Comparison of ENCODE assay signal across 14 cellular contexts in genomic region chr17:17493986-17494466, GRCh38. TPM values are rescaled to one million over a fixed set of nuclear protein-coding genes. Genes with fewer than 3 reads are reported as not detected.
DNase-seq lines count a peak whose midpoint lies in the region; ATAC-seq, FAIRE-seq and TF ChIP-seq lines count a peak whose summit lies in the region.
"Had no signal": no experiment of that assay in that cellular context is flagged by ENCODE, and none has a peak within 500 bp of the region (broad histone marks: within the 10 kb centered on the region; RNA-seq: fewer than 3 reads in every experiment).

No MANE protein-coding gene starts in this region.

- H3K9me3 Mint-ChIP-seq in activated naive CD8-positive, alpha-beta T cell treated with anti-CD3 and anti-CD28 coated beads, Interleukin-2, amount 10 ng/mL, durations not matched to agents 7 days and 5 days = no peaks in the 10 kb centered on the region
- no peaks in the 10 kb centered on the region for H3K9me3 Mint-ChIP-seq in activated naive CD8-positive, alpha-beta T cell treated with anti-CD3 and anti-CD28 coated beads, Interleukin-2, amount 50 U/mL, for 24 hours
- no peaks in the 10 kb centered on the region for H3K9me3 Mint-ChIP-seq in mesothelial cell of epicardium
- H3K9me3 Mint-ChIP-seq: activated CD4-positive, alpha-beta memory T cell treated with anti-CD3 and anti-CD28 coated beads for 36 hours; activated T-helper 17 cell treated with anti-CD3 and anti-CD28 coated beads, Interleukin-2, amount 50 U/mL, for 72 hours; T-helper 2 cell treated with Interferon-gamma antibody and Interleukin-4, amounts not matched to agents 5 μg/mL and 100 μg/mL, for 36 hours had no signal

- H3K4me2 ChIP-seq in H1 (ENCODE audit: insufficient read depth in 1 of 2, low read depth in 2 of 2, low read length in 2 of 2) = peak overlapping the region; percentile 35 to 89; a peak in 3 of 4 replicates

- no peak overlapping the region for H3K14ac ChIP-seq in H1 (ENCODE audit: insufficient read length)

- H2BK120ac ChIP-seq in H1 (replicated peaks; ENCODE audit: low read depth, low read length) = no peak overlapping the region

- H3K27ac Mint-ChIP-seq in activated naive CD8-positive, alpha-beta T cell treated with anti-CD3 and anti-CD28 coated beads, Interleukin-2, amount 10 ng/mL, durations not matched to agents 7 days and 5 days = no peak overlapping the region
- H3K27ac Mint-ChIP-seq in activated naive CD8-positive, alpha-beta T cell treated with anti-CD3 and anti-CD28 coated beads, Interleukin-2, amount 50 U/mL, for 24 hours = no peak overlapping the region
- H3K27ac Mint-ChIP-seq in mesothelial cell of epicardium = no peak overlapping the region
- H3K27ac Mint-ChIP-seq: activated CD4-positive, alpha-beta memory T cell treated with anti-CD3 and anti-CD28 coated beads for 36 hours; activated T-helper 17 cell treated with anti-CD3 and anti-CD28 coated beads, Interleukin-2, amount 50 U/mL, for 72 hours; T-helper 2 cell treated with Interferon-gamma antibody and Interleukin-4, amounts not matched to agents 5 μg/mL and 100 μg/mL, for 36 hours had no signal

- no peak for FAIRE-seq in H1 (lab: Jason Lieb, UNC)
- FAIRE-seq: bronchial epithelial cell had no signal

- H4K91ac ChIP-seq in H1 (replicated peaks; ENCODE audit: insufficient read length, low read length) = no peak overlapping the region

- no peak overlapping the region for H2BK5ac ChIP-seq in H1 (ENCODE audit: low read depth, low read length)

- no peak for TF ChIP-seq RAD21 in H1 (IDR thresholded peaks at IDR 0.05 in 1 of 2, conservative IDR thresholded peaks at IDR 0.05 in 1 of 2; ENCODE audit: low read depth in 2 of 2, low read length in 2 of 2)

- peaks cover 20% of the 10 kb centered on the region for H3K36me3 Mint-ChIP-seq in activated naive CD8-positive, alpha-beta T cell treated with anti-CD3 and anti-CD28 coated beads, Interleukin-2, amount 10 ng/mL, durations not matched to agents 7 days and 5 days
- peaks cover 7% of the 10 kb centered on the region for H3K36me3 Mint-ChIP-seq in activated naive CD8-positive, alpha-beta T cell treated with anti-CD3 and anti-CD28 coated beads, Interleukin-2, amount 50 U/mL, for 24 hours (ENCODE audit: low read depth)
- H3K36me3 Mint-ChIP-seq in mesothelial cell of epicardium = peaks cover 15% of the 10 kb centered on the region

- peaks cover 21% of the 10 kb centered on the region for H3K27me3 Mint-ChIP-seq in activated naive CD8-positive, alpha-beta T cell treated with anti-CD3 and anti-CD28 coated beads, Interleukin-2, amount 10 ng/mL, durations not matched to agents 7 days and 5 days
- H3K27me3 Mint-ChIP-seq in activated naive CD8-positive, alpha-beta T cell treated with anti-CD3 and anti-CD28 coated beads, Interleukin-2, amount 50 U/mL, for 24 hours = peaks cover 14% of the 10 kb centered on the region
- peaks cover 35% of the 10 kb centered on the region for H3K27me3 Mint-ChIP-seq in mesothelial cell of epicardium (ENCODE audit: low read depth)

- peak; percentile 14 for DNase-seq in activated naive CD8-positive, alpha-beta T cell treated with anti-CD3 and anti-CD28 coated beads, Interleukin-2, amount 10 ng/mL, durations not matched to agents 7 days and 5 days
- DNase-seq in activated naive CD8-positive, alpha-beta T cell treated with anti-CD3 and anti-CD28 coated beads, Interleukin-2, amount 50 U/mL, for 24 hours = no peak
- DNase-seq in H1 (ENCODE audit: low read depth in 1 of 2, low spot score in 2 of 2) (peak in 1 of 2 experiments; percentile 45), mesothelial cell of epicardium (ENCODE audit: low spot score in 2 of 2, unreplicated experiment in 2 of 2) (no peak), thyroid gland (no peak), AG08396 (ENCODE audit: low spot score) (no peak)
- no peak for DNase-seq in stimulated activated CD4-positive, alpha-beta T cell treated with anti-CD3 and anti-CD28 coated beads, Interleukin-4, amount 100 ng/mL, for 1 hour
- DNase-seq: activated CD4-positive, alpha-beta memory T cell treated with anti-CD3 and anti-CD28 coated beads for 36 hours; NCI-H226 had no signal

- no peak for ATAC-seq in activated naive CD8-positive, alpha-beta T cell treated with anti-CD3 and anti-CD28 coated beads, Interleukin-2, amount 10 ng/mL, durations not matched to agents 7 days and 5 days (ENCODE audit: low read depth)
- no peak for ATAC-seq in activated naive CD8-positive, alpha-beta T cell treated with anti-CD3 and anti-CD28 coated beads, Interleukin-2, amount 50 U/mL, for 24 hours
- ATAC-seq in HG02884 (IDR thresholded peaks at IDR 0.05; ENCODE audit: unreplicated experiment) = no peak
- ATAC-seq: activated T-helper 17 cell treated with anti-CD3 and anti-CD28 coated beads, Interleukin-2, amount 50 U/mL, for 72 hours had no signal

- no peak; a peak in 1 of 3 replicates for TF ChIP-seq POLR2A in H1 (IDR thresholded peaks at IDR 0.05; ENCODE audit: control extremely low read depth in 1 of 2, low read depth in 2 of 2, low read length in 2 of 2)
- TF ChIP-seq POLR2A in thyroid gland (IDR thresholded peaks at IDR 0.05) = no peak

- H2BK12ac ChIP-seq in H1 (ENCODE audit: low read depth, low read length) = 0 out of 2 replicates have a peak overlapping the region, but pooled peaks have one; percentile 39

- WGBS in H1 (ENCODE audit: extremely low coverage in 1 of 2, insufficient coverage in 1 of 2, insufficient read length in 1 of 2, insufficient replicate concordance in 2 of 2, low coverage in 1 of 2, low lambda C conversion rate in 2 of 2, missing lambda C conversion rate in 1 of 2), 2 experiments = 51% methylated on average over 4 of the region's 5 CpGs; no CpG with 5 or more reads in 1 of the 2 experiments
- WGBS in thyroid gland, 2 donors = 79 to 81% methylated on average over 5 of the region's 5 CpGs

- peaks cover 3 to 17% (median 8%) of the 10 kb centered on the region in 4 experiments; a peak in 7 of 8 replicates for H3K36me3 ChIP-seq in H1 (ENCODE audit: control insufficient read depth in 2 of 4, insufficient read depth in 4 of 4, low read length in 3 of 4)
- peaks cover 18 to 21% of the 10 kb centered on the region in 2 donors for H3K36me3 ChIP-seq in thyroid gland

- H3K27ac ChIP-seq in H1 (ENCODE audit: low read depth, low read length) (no peak overlapping the region), thyroid gland (peak overlapping the region; percentile 85 to 96 (median 86))

- H4K8ac ChIP-seq in H1 (ENCODE audit: extremely low read depth, insufficient read depth, low read length) = peak overlapping the region; percentile 11; the same call in 1 of the 2 replicates

- no peak overlapping the region for H3K9ac ChIP-seq in H1 (replicated peaks in 1 of 4; ENCODE audit: extremely low read depth in 1 of 4, low read depth in 3 of 4, low read length in 3 of 4)

- POLR2A ChIA-PET in activated naive CD8-positive, alpha-beta T cell treated with anti-CD3 and anti-CD28 coated beads, Interleukin-2, amount 10 ng/mL, durations not matched to agents 7 days and 5 days (lab: Charles Lee) = no interaction called here
- POLR2A ChIA-PET in H1 (lab: Charles Lee; ENCODE audit: partially characterized antibody) = interaction anchor here (1.1 to 4.7 kb wide), 3 partner anchors 97 to 343 kb away, joined by 3 to 20 read pairs (median 5); partner anchors contain the start of genes PEMT and SREBF1

- no peak for TF ChIP-seq CTCF in H1 (IDR thresholded peaks at IDR 0.05; ENCODE audit: control extremely low read depth in 1 of 3, insufficient read depth in 1 of 3, low read depth in 1 of 3, low read length in 3 of 3)
- no peak for TF ChIP-seq CTCF in mesothelial cell of epicardium (IDR thresholded peaks at IDR 0.05; ENCODE audit: unreplicated experiment)
- TF ChIP-seq CTCF in thyroid gland (IDR thresholded peaks at IDR 0.05) = no peak

- H3K79me1 ChIP-seq in H1 (ENCODE audit: low read depth, low read length) = peaks cover 2% of the 10 kb centered on the region

- H2BK15ac ChIP-seq in H1 (ENCODE audit: low read length) = no peak overlapping the region

- peak overlapping the region in 2 of 4 experiments; percentile 58 to 70; a peak in 3 of 8 replicates for H3K4me3 ChIP-seq in H1 (ENCODE audit: extremely low read depth in 1 of 4, insufficient read depth in 2 of 4, low read depth in 3 of 4, low read length in 4 of 4)
- peak overlapping the region in 1 of 3 donors; percentile 76 for H3K4me3 ChIP-seq in thyroid gland (replicated peaks in 1 of 3)

- H3K4me1 Mint-ChIP-seq in activated naive CD8-positive, alpha-beta T cell treated with anti-CD3 and anti-CD28 coated beads, Interleukin-2, amount 10 ng/mL, durations not matched to agents 7 days and 5 days = peaks cover 19% of the 10 kb centered on the region
- H3K4me1 Mint-ChIP-seq in activated naive CD8-positive, alpha-beta T cell treated with anti-CD3 and anti-CD28 coated beads, Interleukin-2, amount 50 U/mL, for 24 hours = peaks cover 19% of the 10 kb centered on the region
- H3K4me1 Mint-ChIP-seq in mesothelial cell of epicardium = peaks cover 19% of the 10 kb centered on the region

- H3K4me3 Mint-ChIP-seq in activated naive CD8-positive, alpha-beta T cell treated with anti-CD3 and anti-CD28 coated beads, Interleukin-2, amount 10 ng/mL, durations not matched to agents 7 days and 5 days = no peak overlapping the region
- H3K4me3 Mint-ChIP-seq in activated naive CD8-positive, alpha-beta T cell treated with anti-CD3 and anti-CD28 coated beads, Interleukin-2, amount 50 U/mL, for 24 hours = no peak overlapping the region
- H3K4me3 Mint-ChIP-seq in mesothelial cell of epicardium = peak overlapping the region; percentile 30
- H3K4me3 Mint-ChIP-seq: activated CD4-positive, alpha-beta memory T cell treated with anti-CD3 and anti-CD28 coated beads for 36 hours; T-helper 2 cell treated with Interferon-gamma antibody and Interleukin-4, amounts not matched to agents 5 μg/mL and 100 μg/mL, for 36 hours had no signal

- intact Hi-C loops in thyroid gland (cut with DNase I) = no loop called here

- H3K4me1 ChIP-seq in H1 (replicated peaks in 1 of 4; ENCODE audit: control insufficient read depth in 3 of 4, insufficient read depth in 4 of 4, low read length in 3 of 4) = peaks cover 5 to 29% (median 22%) of the 10 kb centered on the region in 4 experiments
- H3K4me1 ChIP-seq in thyroid gland = peaks cover 7 to 18% of the 10 kb centered on the region in 2 donors

- H3K9me3 ChIP-seq in H1 (ENCODE audit: insufficient read depth in 2 of 2, low read depth in 1 of 2, low read length in 1 of 2) = no peaks in the 10 kb centered on the region
- no peaks in the 10 kb centered on the region for H3K9me3 ChIP-seq in thyroid gland

- H3K27me3 ChIP-seq in H1 (replicated peaks in 1 of 4; ENCODE audit: control insufficient read depth in 3 of 4, extremely low read depth in 1 of 4, insufficient read depth in 3 of 4, low read length in 3 of 4) = peaks cover 14 to 26% (median 22%) of the 10 kb centered on the region in 4 experiments; a peak in 6 of 7 replicates
- no peaks in the 10 kb centered on the region for H3K27me3 ChIP-seq in thyroid gland

- no peak overlapping the region for H3K4ac ChIP-seq in H1 (replicated peaks; ENCODE audit: insufficient read length, low read depth, low read length)

- CTCF ChIA-PET in H1 (lab: Charles Lee; ENCODE audit: partially characterized antibody) = interaction anchor here (1.0 to 5.7 kb wide), 2 partner anchors 73 to 138 kb away, joined by 3 to 44 read pairs; no protein-coding TSS in a partner anchor

- 0 out of 4 replicates have a peak, but pooled peaks cover 0 to 2% of the 10 kb centered on the region in 2 experiments for H3K79me2 ChIP-seq in H1 (ENCODE audit: control insufficient read depth in 1 of 2, insufficient read depth in 2 of 2, low read length in 2 of 2)

- H2AK5ac ChIP-seq in H1 (ENCODE audit: low read depth, low read length) = no peak overlapping the region

- H4K20me1 ChIP-seq in H1 (replicated peaks in 1 of 2; ENCODE audit: control insufficient read depth in 1 of 2, insufficient read depth in 2 of 2, low read length in 2 of 2) = peaks cover 18 to 20% of the 10 kb centered on the region in 2 experiments

- no peak overlapping the region for H4K5ac ChIP-seq in H1 (ENCODE audit: insufficient read length, low read depth, low read length)

- no peak overlapping the region for H3K18ac ChIP-seq in H1 (ENCODE audit: extremely low read depth, low read length)

- H2BK20ac ChIP-seq in H1 (ENCODE audit: low read length) = no peak overlapping the region

- peaks cover 23% of the 10 kb centered on the region; the same call in 1 of the 2 replicates for H3K23me2 ChIP-seq in H1 (ENCODE audit: low read depth, low read length)

- H3K56ac ChIP-seq in H1 (replicated peaks; ENCODE audit: insufficient read length, low read depth, low read length) = no peak overlapping the region

- no peak overlapping the region for H2AFZ ChIP-seq in H1 (ENCODE audit: low read length)

- no peak overlapping the region for H3K23ac ChIP-seq in H1 (ENCODE audit: insufficient read length)

- no peak for TF ChIP-seq EP300 in H1 (IDR thresholded peaks at IDR 0.05; ENCODE audit: borderline replicate concordance in 1 of 2, low read depth in 2 of 2, low read length in 2 of 2)

RNA-seq across cellular contexts. Expression of gene RASD1, which starts 2.2 kb away (rescaled TPM):
- 1 to 10 TPM; 1.3 to 2.3 TPM for total RNA-seq in activated naive CD8-positive, alpha-beta T cell treated with anti-CD3 and anti-CD28 coated beads, Interleukin-2, amount 10 ng/mL, durations not matched to agents 7 days and 5 days
- 1.8 and 2.6 TPM in 2 replicates for total RNA-seq in H1 (2021; fragmentation: NEBNext Ultra II Directional; extraction: Animal tissue kit (Norgen Biotek cat#: 25700))
- 2.3 and 2.9 TPM in 2 replicates for polyA plus RNA-seq in H1 (2011; rRNA removed)
- 2.4 TPM for polyA plus RNA-seq in H1 (2011; cell fraction: cytosol; rRNA removed)
- polyA plus RNA-seq in H1 (2011; cell fraction: nucleus; rRNA removed) = 5.4 TPM
- 0.72 to 2.7 TPM (median 2.0 TPM) in 4 replicates for polyA plus RNA-seq in H1 (2012, experiment 1 of 2)
- 2.0 TPM for polyA plus RNA-seq in H1 (2012, experiment 2 of 2)
- polyA plus RNA-seq in H1 (2013, experiment 1 of 2) = 1.5 TPM
- 1.5 TPM for polyA plus RNA-seq in H1 (2013, experiment 2 of 2)
- polyA minus RNA-seq in H1 (2011; rRNA and poly(A)+ RNA removed) = 1.9 and 2.1 TPM in 2 replicates
- 1.9 TPM for polyA minus RNA-seq in H1 (2011; cell fraction: cytosol; rRNA and poly(A)+ RNA removed)
- polyA minus RNA-seq in H1 (2011; cell fraction: nucleus; rRNA and poly(A)+ RNA removed) = 15.3 TPM
- total RNA-seq in mesothelial cell of epicardium (1.9 to 2.8 TPM (median 2.1 TPM) in 3 replicates), thyroid gland (100 to 1,000 TPM; 114 to 149 (median 141) TPM)
- total RNA-seq: RPMI7951 had no signal

RNA-seq across cellular contexts. Expression of gene MED9, which starts 17.2 kb away (rescaled TPM):
- total RNA-seq in activated naive CD8-positive, alpha-beta T cell treated with anti-CD3 and anti-CD28 coated beads, Interleukin-2, amount 10 ng/mL, durations not matched to agents 7 days and 5 days = 10 to 100 TPM; 17.8 to 20.6 TPM
- 15.8 and 16.9 TPM in 2 replicates for total RNA-seq in H1 (2021; fragmentation: NEBNext Ultra II Directional; extraction: Animal tissue kit (Norgen Biotek cat#: 25700))
- polyA plus RNA-seq in H1 (2011; rRNA removed) = 19.7 and 22.1 TPM in 2 replicates
- 22.5 TPM for polyA plus RNA-seq in H1 (2011; cell fraction: cytosol; rRNA removed)
- polyA plus RNA-seq in H1 (2011; cell fraction: nucleus; rRNA removed) = 17.7 TPM
- 11.9 to 16.0 TPM (median 14.9 TPM) in 4 replicates for polyA plus RNA-seq in H1 (2012, experiment 1 of 2)
- 19.9 TPM for polyA plus RNA-seq in H1 (2012, experiment 2 of 2)
- polyA plus RNA-seq in H1 (2013, experiment 1 of 2) = 12.0 TPM
- polyA plus RNA-seq in H1 (2013, experiment 2 of 2) = 11.1 TPM
- 14.9 and 21.8 TPM in 2 replicates for polyA minus RNA-seq in H1 (2011; rRNA and poly(A)+ RNA removed)
- 10.3 TPM for polyA minus RNA-seq in H1 (2011; cell fraction: cytosol; rRNA and poly(A)+ RNA removed)
- 30.3 TPM for polyA minus RNA-seq in H1 (2011; cell fraction: nucleus; rRNA and poly(A)+ RNA removed)
- total RNA-seq in mesothelial cell of epicardium (17.9 to 20.1 TPM (median 18.9 TPM) in 3 replicates), thyroid gland (10 to 100 TPM; 27.9 to 35.4 (median 30.8) TPM)

Comparison
In these comparisons a context has a peak if more than half of its experiments do, and no peak if none do; other contexts are left out.
1. RNA of gene RASD1, which starts 2.2 kb away (total RNA-seq): 114 to 149 TPM in thyroid gland; 1.8 to 2.6 TPM in H1, 1.3 to 2.3 TPM in activated naive CD8-positive, alpha-beta T cell treated with anti-CD3 and anti-CD28 coated beads, Interleukin-2, amount 10 ng/mL, durations not matched to agents 7 days and 5 days and 1.9 to 2.8 TPM in mesothelial cell of epicardium; every median in the first group is over 10 times any median in the second.